ENCODE assay signal across 9 cellular contexts in genomic region chr6:116876635-116877611, GRCh38. TPM values are rescaled to one million over a fixed set of nuclear protein-coding genes. Genes with fewer than 3 reads are reported as not detected.
DNase-seq lines count a peak whose midpoint lies in the region; ATAC-seq and TF ChIP-seq lines count a peak whose summit lies in the region.
"Had no signal": no experiment of that assay in that cellular context is flagged by ENCODE, and none has a peak within 500 bp of the region (broad histone marks: within the 10 kb centered on the region; RNA-seq: fewer than 3 reads in every experiment).

A gene with protein sequence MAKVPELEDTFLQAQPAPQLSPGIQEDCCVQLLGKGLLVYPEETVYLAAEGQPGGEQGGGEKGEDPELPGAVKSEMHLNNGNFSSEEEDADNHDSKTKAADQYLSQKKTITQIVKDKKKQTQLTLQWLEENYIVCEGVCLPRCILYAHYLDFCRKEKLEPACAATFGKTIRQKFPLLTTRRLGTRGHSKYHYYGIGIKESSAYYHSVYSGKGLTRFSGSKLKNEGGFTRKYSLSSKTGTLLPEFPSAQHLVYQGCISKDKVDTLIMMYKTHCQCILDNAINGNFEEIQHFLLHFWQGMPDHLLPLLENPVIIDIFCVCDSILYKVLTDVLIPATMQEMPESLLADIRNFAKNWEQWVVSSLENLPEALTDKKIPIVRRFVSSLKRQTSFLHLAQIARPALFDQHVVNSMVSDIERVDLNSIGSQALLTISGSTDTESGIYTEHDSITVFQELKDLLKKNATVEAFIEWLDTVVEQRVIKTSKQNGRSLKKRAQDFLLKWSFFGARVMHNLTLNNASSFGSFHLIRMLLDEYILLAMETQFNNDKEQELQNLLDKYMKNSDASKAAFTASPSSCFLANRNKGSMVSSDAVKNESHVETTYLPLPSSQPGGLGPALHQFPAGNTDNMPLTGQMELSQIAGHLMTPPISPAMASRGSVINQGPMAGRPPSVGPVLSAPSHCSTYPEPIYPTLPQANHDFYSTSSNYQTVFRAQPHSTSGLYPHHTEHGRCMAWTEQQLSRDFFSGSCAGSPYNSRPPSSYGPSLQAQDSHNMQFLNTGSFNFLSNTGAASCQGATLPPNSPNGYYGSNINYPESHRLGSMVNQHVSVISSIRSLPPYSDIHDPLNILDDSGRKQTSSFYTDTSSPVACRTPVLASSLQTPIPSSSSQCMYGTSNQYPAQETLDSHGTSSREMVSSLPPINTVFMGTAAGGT (plus strand): TSS chr6:116877242. CDS start chr6:116877276, 34 bp downstream.

- no peak for ATAC-seq in GM21390 (IDR thresholded peaks at IDR 0.05; ENCODE audit: unreplicated experiment)

- H3K4me3 ChIP-seq in LNCaP clone FGC (ENCODE audit: low read depth, low read length) (peak within 1 kb of the TSS; percentile 55), neuron (ENCODE audit: low read length) (peak within 1 kb of the TSS; percentile 28)
- H3K4me3 ChIP-seq: SJSA1 had no signal

- H3K4me3 Mint-ChIP-seq in endothelial cell (ENCODE audit: unreplicated experiment), result peak within 1 kb of the TSS; percentile 85

- DNase-seq in LNCaP clone FGC (ENCODE audit: low read depth), result no peak
- DNase-seq in endothelial cell (ENCODE audit: low spot score), result peak; percentile 16
- DNase-seq in NCI-H128 (lab: John Stamatoyannopoulos, UW; ENCODE audit: unreplicated experiment), result no peak
- no peak for DNase-seq in COLO829 (ENCODE audit: low spot score)
- no peak for DNase-seq in NAMALWA (ENCODE audit: low spot score)

- peaks cover 38% of the 10 kb centered on the region for H3K27me3 ChIP-seq in neuron (ENCODE audit: insufficient read depth, low read length)

- TF ChIP-seq CTCF in LNCaP clone FGC (IDR thresholded peaks at IDR 0.05; ENCODE audit: control insufficient read depth, extremely low read depth, insufficient read depth) (no peak), endothelial cell (IDR thresholded peaks at IDR 0.05; ENCODE audit: unreplicated experiment) (no peak)

- H3K27ac Mint-ChIP-seq in endothelial cell (ENCODE audit: unreplicated experiment), result no peak within 1 kb of the TSS

- peaks cover 4% of the 10 kb centered on the region for H3K36me3 Mint-ChIP-seq in endothelial cell (ENCODE audit: low read depth, unreplicated experiment)

- H3K9me3 Mint-ChIP-seq in endothelial cell (ENCODE audit: unreplicated experiment), result no peaks in the 10 kb centered on the region

- peak within 1 kb of the TSS; percentile 77 for H2AFZ ChIP-seq in neuron (ENCODE audit: low read depth, low read length)

- H3K4me1 Mint-ChIP-seq in endothelial cell (ENCODE audit: unreplicated experiment), result peaks cover 9% of the 10 kb centered on the region

- peaks cover 14% of the 10 kb centered on the region for H3K27me3 Mint-ChIP-seq in endothelial cell (ENCODE audit: unreplicated experiment)

- H3K4me1 ChIP-seq in ES-I3 (ENCODE audit: insufficient read depth, low read length) (no peaks in the 10 kb centered on the region), neuron (ENCODE audit: insufficient read depth, low read length) (peaks cover 10% of the 10 kb centered on the region)
- H3K4me1 ChIP-seq: SJSA1 had no signal

- H3K9ac ChIP-seq in ES-I3 (ENCODE audit: low read depth, low read length), result peak within 1 kb of the TSS; percentile 61

- H3K36me3 ChIP-seq in ES-I3 (ENCODE audit: insufficient read depth, low read length) (no peaks in the 10 kb centered on the region), neuron (ENCODE audit: insufficient read depth, low read length) (no peaks in the 10 kb centered on the region)
- H3K36me3 ChIP-seq: SJSA1 had no signal

- H3K9me3 ChIP-seq in ES-I3 (ENCODE audit: control insufficient read depth, insufficient read depth, low read length) (no peaks in the 10 kb centered on the region), neuron (ENCODE audit: low read length) (no peaks in the 10 kb centered on the region)
- H3K9me3 ChIP-seq: SJSA1 had no signal

RNA-seq across cellular contexts. Expression of the gene that starts here (rescaled TPM):
- not detected for total RNA-seq in endothelial cell (ENCODE audit: unreplicated experiment)
- total RNA-seq: SJSA1 had no signal

Comparison
In these comparisons a context has a peak if more than half of its experiments do, and no peak if none do; other contexts are left out.
1. Peak in DNase-seq in endothelial cell; RNA of the gene not detected or under 1 TPM.